22 cellular contexts compared by ENCODE assay signal in genomic region chr1:236467327-236467641, GRCh38. TPM values are rescaled to one million over a fixed set of nuclear protein-coding genes. Genes with fewer than 3 reads are reported as not detected.
DNase-seq lines count a peak whose midpoint lies in the region; ATAC-seq, FAIRE-seq and TF ChIP-seq lines count a peak whose summit lies in the region.
"Had no signal": no experiment of that assay in that cellular context is flagged by ENCODE, and none has a peak within 500 bp of the region (broad histone marks: within the 10 kb centered on the region; RNA-seq: fewer than 3 reads in every experiment).

No MANE protein-coding gene starts in this region.

- WGBS in smooth muscle cell (ENCODE audit: low lambda C conversion rate), result 72% methylated on average over 5 of the region's 5 CpGs

- H3K36me3 Mint-ChIP-seq in mesothelial cell of epicardium, result peaks cover 11% of the 10 kb centered on the region
- H3K36me3 Mint-ChIP-seq: CD8-positive, alpha-beta T cell had no signal

- no peaks in the 10 kb centered on the region for H3K27me3 ChIP-seq in Panc1 (ENCODE audit: control insufficient read depth, insufficient read depth, low read length)
- no peaks in the 10 kb centered on the region for H3K27me3 ChIP-seq in smooth muscle cell (ENCODE audit: low read depth)
- H3K27me3 ChIP-seq: BLaER1 treated with 17β-estradiol and CSF1 and Interleukin-3, amounts not matched to agents 10 nM and 100 nM had no signal

- H3K79me2 ChIP-seq in smooth muscle cell (ENCODE audit: low read depth), result no peaks in the 10 kb centered on the region

- FAIRE-seq in D721Med (lab: Jason Lieb, UNC), result no peak
- FAIRE-seq: A204.1, GM12878, GM12892, GM18507 had no signal

- no peak overlapping the region for H3K4me2 ChIP-seq in smooth muscle cell
- H3K4me2 ChIP-seq: BLaER1 treated with 17β-estradiol and CSF1 and Interleukin-3, amounts not matched to agents 10 nM and 100 nM had no signal

- H3K27me3 Mint-ChIP-seq in mesothelial cell of epicardium (ENCODE audit: low read depth), result no peaks in the 10 kb centered on the region

- POLR2A ChIA-PET in Panc1 (lab: Charles Lee), result no interaction called here

- TF ChIP-seq CTCF in Panc1 (IDR thresholded peaks at IDR 0.05) (no peak), mesothelial cell of epicardium (IDR thresholded peaks at IDR 0.05; ENCODE audit: unreplicated experiment) (no peak), smooth muscle cell (IDR thresholded peaks at IDR 0.05; ENCODE audit: borderline replicate concordance, insufficient read depth, poor library complexity, severe bottlenecking) (no peak), D721Med (IDR thresholded peaks at IDR 0.05; ENCODE audit: insufficient read depth, missing control alignments) (no peak)

- BruUV-seq in Panc1 (replicated peaks; lab: Mats Ljungman, UMichigan), result no TSS peak

- no peaks in the 10 kb centered on the region for H3K9me3 Mint-ChIP-seq in mesothelial cell of epicardium
- H3K9me3 Mint-ChIP-seq: CD4-positive, alpha-beta T cell; CD8-positive, alpha-beta T cell had no signal

- ATAC-seq in Panc1, result no peak
- ATAC-seq: CD8-positive, alpha-beta T cell; GM12878 had no signal

- no peaks in the 10 kb centered on the region for H3K9me3 ChIP-seq in Panc1 (ENCODE audit: control insufficient read depth, insufficient read depth, low read depth, low read length)
- H3K9me3 ChIP-seq in smooth muscle cell (replicated peaks; ENCODE audit: low read depth), result no peaks in the 10 kb centered on the region
- H3K9me3 ChIP-seq: BLaER1 treated with 17β-estradiol and CSF1 and Interleukin-3, amounts not matched to agents 10 nM and 100 nM; Caco-2 had no signal

- no peak for DNase-seq in Panc1 (ENCODE audit: low read depth, low spot score)
- DNase-seq in mesothelial cell of epicardium (ENCODE audit: low spot score in 2 of 2, unreplicated experiment in 2 of 2), result no peak
- DNase-seq in activated T-cell treated with anti-CD3 and anti-CD28 coated beads, Interleukin-2, amount 50 U/mL, for 1 hour, result no peak
- DNase-seq in smooth muscle cell (lab: John Stamatoyannopoulos, UW; ENCODE audit: unreplicated experiment), result no peak
- DNase-seq in D721Med (ENCODE audit: insufficient read length, low spot score), result no peak
- DNase-seq: 8988T; ACHN; Caco-2; Calu3; CD4-positive, alpha-beta T cell; CD8-positive, alpha-beta T cell; DMS 273 treated with DMSO at 0.1 percent for 48 hours; DMS153; DMS53; DND-41; GDM1 had no signal

- H2AFZ ChIP-seq in smooth muscle cell (ENCODE audit: low read depth), result no peak overlapping the region

- peaks cover 46% of the 10 kb centered on the region for H3K4me1 Mint-ChIP-seq in mesothelial cell of epicardium

- in situ Hi-C loops in Panc1 (cut with HindIII; ENCODE audit: low pct_unique_long_range_greater_than_20kb, low sequenced_read_pairs), result no loop called here

- H3F3A ChIP-seq in smooth muscle cell (ENCODE audit: low read depth), result no peaks in the 10 kb centered on the region

- intact Hi-C loops in Panc1 (cut with micrococcal nuclease; ENCODE audit: unreplicated experiment), result no loop called here

- H3K4me3 ChIP-seq in Panc1 (ENCODE audit: low read depth in 2 of 2, low read length in 2 of 2) (no peak overlapping the region), smooth muscle cell (no peak overlapping the region)
- H3K4me3 ChIP-seq: BLaER1 treated with 17β-estradiol and CSF1 and Interleukin-3, amounts not matched to agents 10 nM and 100 nM; GM12878 had no signal

- H3K27ac ChIP-seq in Panc1 (ENCODE audit: low read length) (peak overlapping the region; percentile 48), smooth muscle cell (ENCODE audit: low read depth) (no peak overlapping the region)
- H3K27ac ChIP-seq: BLaER1 treated with 17β-estradiol and CSF1 and Interleukin-3, amounts not matched to agents 10 nM and 100 nM; C4-2B had no signal

- CTCF ChIA-PET in Panc1 (lab: Charles Lee), result no interaction called here

- no peak overlapping the region for H3K4me3 Mint-ChIP-seq in mesothelial cell of epicardium
- H3K4me3 Mint-ChIP-seq: CD4-positive, alpha-beta T cell; CD8-positive, alpha-beta T cell had no signal

- H4K20me1 ChIP-seq in smooth muscle cell (ENCODE audit: low read depth), result no peaks in the 10 kb centered on the region
- H4K20me1 ChIP-seq: BLaER1 treated with 17β-estradiol and CSF1 and Interleukin-3, amounts not matched to agents 10 nM and 100 nM had no signal

- H3K36me3 ChIP-seq in Panc1 (ENCODE audit: control insufficient read depth, insufficient read depth, low read length), result no peaks in the 10 kb centered on the region
- no peaks in the 10 kb centered on the region for H3K36me3 ChIP-seq in smooth muscle cell (ENCODE audit: low read depth)
- H3K36me3 ChIP-seq: BLaER1 treated with 17β-estradiol and CSF1 and Interleukin-3, amounts not matched to agents 10 nM and 100 nM had no signal

- H3K4me1 ChIP-seq in Panc1 (ENCODE audit: control insufficient read depth, insufficient read depth, low read length) (peaks cover 22% of the 10 kb centered on the region), smooth muscle cell (ENCODE audit: low read depth) (no peaks in the 10 kb centered on the region)

- H3K27ac Mint-ChIP-seq in mesothelial cell of epicardium, result peak overlapping the region; percentile 57
- H3K27ac Mint-ChIP-seq: CD4-positive, alpha-beta T cell; CD8-positive, alpha-beta T cell had no signal

- H3K9ac ChIP-seq in smooth muscle cell (ENCODE audit: low read depth), result no peak overlapping the region
- H3K9ac ChIP-seq: BLaER1 treated with 17β-estradiol and CSF1 and Interleukin-3, amounts not matched to agents 10 nM and 100 nM had no signal

RNA-seq across cellular contexts. Expression of gene LGALS8, which starts 56.5 kb away (rescaled TPM):
- 221 TPM for total RNA-seq in Panc1 (2021; ENCODE audit: unreplicated experiment)
- 242 TPM for polyA plus RNA-seq in Panc1 (2012; ENCODE audit: insufficient read length)
- total RNA-seq in mesothelial cell of epicardium, result 67.6 to 71.6 TPM (median 67.8 TPM) in 3 replicates
- 38.7 and 72.2 TPM in 2 replicates for total RNA-seq in smooth muscle cell
- polyA plus RNA-seq in smooth muscle cell, result 25.7 and 26.0 TPM in 2 replicates
